Comparison of ENCODE assay signal across 1 cellular context in the genomic region with DNA sequence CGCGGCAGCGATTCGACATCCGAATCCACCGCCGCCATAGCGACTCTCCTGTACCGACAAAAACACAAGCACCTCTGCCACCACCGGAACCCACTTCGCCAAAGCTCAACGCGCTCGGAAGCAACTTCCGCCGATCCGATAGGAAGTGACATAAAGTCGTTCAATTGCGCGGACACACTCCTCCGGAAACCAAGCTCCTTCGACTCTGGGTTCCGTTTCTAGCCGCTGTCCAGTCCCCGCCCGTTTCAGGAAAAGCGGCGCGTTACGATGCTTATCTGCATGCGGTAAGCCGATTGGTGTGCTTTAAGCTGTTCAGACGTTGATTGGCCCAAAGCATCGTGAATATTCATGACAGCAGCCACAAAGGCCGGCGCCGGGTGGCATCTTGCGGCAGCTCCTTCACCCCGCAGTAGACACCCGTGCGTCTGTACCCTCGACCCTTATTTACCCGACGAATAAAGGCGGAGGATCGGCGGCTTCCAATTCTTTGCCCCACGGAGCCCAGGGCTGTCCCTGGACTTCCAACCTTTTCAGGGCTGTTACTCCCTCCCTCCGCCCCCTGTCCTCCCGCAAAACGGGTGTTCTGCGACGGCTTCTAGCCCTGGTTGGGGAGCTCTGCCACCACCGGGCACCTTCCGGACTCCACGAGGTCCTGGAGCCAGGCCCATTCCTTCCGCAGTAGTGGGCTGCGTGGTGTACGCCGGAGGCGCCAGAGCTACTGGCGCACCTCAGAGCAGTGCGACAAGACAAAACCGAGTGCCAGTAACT.
TF ChIP-seq lines count a peak whose summit lies in the region.

A gene with protein sequence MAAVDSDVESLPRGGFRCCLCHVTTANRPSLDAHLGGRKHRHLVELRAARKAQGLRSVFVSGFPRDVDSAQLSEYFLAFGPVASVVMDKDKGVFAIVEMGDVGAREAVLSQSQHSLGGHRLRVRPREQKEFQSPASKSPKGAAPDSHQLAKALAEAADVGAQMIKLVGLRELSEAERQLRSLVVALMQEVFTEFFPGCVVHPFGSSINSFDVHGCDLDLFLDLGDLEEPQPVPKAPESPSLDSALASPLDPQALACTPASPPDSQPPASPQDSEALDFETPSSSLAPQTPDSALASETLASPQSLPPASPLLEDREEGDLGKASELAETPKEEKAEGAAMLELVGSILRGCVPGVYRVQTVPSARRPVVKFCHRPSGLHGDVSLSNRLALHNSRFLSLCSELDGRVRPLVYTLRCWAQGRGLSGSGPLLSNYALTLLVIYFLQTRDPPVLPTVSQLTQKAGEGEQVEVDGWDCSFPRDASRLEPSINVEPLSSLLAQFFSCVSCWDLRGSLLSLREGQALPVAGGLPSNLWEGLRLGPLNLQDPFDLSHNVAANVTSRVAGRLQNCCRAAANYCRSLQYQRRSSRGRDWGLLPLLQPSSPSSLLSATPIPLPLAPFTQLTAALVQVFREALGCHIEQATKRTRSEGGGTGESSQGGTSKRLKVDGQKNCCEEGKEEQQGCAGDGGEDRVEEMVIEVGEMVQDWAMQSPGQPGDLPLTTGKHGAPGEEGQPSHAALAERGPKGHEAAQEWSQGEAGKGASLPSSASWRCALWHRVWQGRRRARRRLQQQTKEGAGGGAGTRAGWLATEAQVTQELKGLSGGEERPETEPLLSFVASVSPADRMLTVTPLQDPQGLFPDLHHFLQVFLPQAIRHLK (minus strand): TSS at position 76 of the 768 bp plus-strand sequence. CDS start 38 bp downstream, at position 38.

TF ChIP-seq in HepG2, 621 proteins besides CTCF, POLR2A, EP300 and RAD21 (continued from another document and continues in another):
- TF ChIP-seq, protein P1, sequence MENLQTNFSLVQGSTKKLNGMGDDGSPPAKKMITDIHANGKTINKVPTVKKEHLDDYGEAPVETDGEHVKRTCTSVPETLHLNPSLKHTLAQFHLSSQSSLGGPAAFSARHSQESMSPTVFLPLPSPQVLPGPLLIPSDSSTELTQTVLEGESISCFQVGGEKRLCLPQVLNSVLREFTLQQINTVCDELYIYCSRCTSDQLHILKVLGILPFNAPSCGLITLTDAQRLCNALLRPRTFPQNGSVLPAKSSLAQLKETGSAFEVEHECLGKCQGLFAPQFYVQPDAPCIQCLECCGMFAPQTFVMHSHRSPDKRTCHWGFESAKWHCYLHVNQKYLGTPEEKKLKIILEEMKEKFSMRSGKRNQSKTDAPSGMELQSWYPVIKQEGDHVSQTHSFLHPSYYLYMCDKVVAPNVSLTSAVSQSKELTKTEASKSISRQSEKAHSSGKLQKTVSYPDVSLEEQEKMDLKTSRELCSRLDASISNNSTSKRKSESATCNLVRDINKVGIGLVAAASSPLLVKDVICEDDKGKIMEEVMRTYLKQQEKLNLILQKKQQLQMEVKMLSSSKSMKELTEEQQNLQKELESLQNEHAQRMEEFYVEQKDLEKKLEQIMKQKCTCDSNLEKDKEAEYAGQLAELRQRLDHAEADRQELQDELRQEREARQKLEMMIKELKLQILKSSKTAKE (CRISPR knock-in tag; IDR thresholded peaks at IDR 0.05; ENCODE audit: borderline replicate concordance) = peak; percentile 34; the same call in 1 of the 2 replicates
- no peak for TF ChIP-seq ZNF33B (CRISPR knock-in tag; IDR thresholded peaks at IDR 0.05)
- TF ChIP-seq TBX2 (CRISPR knock-in tag; IDR thresholded peaks at IDR 0.05; ENCODE audit: borderline replicate concordance) = peak; percentile 89
- TF ChIP-seq ZNF83 (CRISPR knock-in tag; IDR thresholded peaks at IDR 0.05; ENCODE audit: borderline replicate concordance) = no peak; the same call in 1 of the 2 replicates
- no peak for TF ChIP-seq ZNF550 (CRISPR knock-in tag; IDR thresholded peaks at IDR 0.05; ENCODE audit: borderline replicate concordance)
- TF ChIP-seq, protein P2, sequence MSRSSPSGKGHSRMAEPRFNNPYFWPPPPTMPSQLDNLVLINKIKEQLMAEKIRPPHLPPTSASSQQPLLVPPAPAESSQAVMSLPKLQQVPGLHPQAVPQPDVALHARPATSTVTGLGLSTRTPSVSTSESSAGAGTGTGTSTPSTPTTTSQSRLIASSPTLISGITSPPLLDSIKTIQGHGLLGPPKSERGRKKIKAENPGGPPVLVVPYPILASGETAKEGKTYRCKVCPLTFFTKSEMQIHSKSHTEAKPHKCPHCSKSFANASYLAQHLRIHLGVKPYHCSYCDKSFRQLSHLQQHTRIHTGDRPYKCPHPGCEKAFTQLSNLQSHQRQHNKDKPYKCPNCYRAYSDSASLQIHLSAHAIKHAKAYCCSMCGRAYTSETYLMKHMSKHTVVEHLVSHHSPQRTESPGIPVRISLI (CRISPR knock-in tag; IDR thresholded peaks at IDR 0.05; ENCODE audit: borderline replicate concordance) = no peak; the same call in 1 of the 2 replicates
- TF ChIP-seq, protein P3, sequence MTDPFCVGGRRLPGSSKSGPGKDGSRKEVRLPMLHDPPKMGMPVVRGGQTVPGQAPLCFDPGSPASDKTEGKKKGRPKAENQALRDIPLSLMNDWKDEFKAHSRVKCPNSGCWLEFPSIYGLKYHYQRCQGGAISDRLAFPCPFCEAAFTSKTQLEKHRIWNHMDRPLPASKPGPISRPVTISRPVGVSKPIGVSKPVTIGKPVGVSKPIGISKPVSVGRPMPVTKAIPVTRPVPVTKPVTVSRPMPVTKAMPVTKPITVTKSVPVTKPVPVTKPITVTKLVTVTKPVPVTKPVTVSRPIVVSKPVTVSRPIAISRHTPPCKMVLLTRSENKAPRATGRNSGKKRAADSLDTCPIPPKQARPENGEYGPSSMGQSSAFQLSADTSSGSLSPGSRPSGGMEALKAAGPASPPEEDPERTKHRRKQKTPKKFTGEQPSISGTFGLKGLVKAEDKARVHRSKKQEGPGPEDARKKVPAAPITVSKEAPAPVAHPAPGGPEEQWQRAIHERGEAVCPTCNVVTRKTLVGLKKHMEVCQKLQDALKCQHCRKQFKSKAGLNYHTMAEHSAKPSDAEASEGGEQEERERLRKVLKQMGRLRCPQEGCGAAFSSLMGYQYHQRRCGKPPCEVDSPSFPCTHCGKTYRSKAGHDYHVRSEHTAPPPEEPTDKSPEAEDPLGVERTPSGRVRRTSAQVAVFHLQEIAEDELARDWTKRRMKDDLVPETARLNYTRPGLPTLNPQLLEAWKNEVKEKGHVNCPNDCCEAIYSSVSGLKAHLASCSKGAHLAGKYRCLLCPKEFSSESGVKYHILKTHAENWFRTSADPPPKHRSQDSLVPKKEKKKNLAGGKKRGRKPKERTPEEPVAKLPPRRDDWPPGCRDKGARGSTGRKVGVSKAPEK (CRISPR knock-in tag; IDR thresholded peaks at IDR 0.05; ENCODE audit: borderline replicate concordance) = no peak
- TF ChIP-seq ZFYVE20 (CRISPR knock-in tag; IDR thresholded peaks at IDR 0.05; ENCODE audit: borderline replicate concordance, low read depth) = no peak
- peak; percentile 25; the same call in 1 of the 2 replicates for TF ChIP-seq MTA1 (CRISPR knock-in tag; IDR thresholded peaks at IDR 0.05; ENCODE audit: borderline replicate concordance)
- TF ChIP-seq SALL1 (CRISPR knock-in tag; IDR thresholded peaks at IDR 0.05) = peak; percentile 89
- no peak for TF ChIP-seq ZNF484 (CRISPR knock-in tag; IDR thresholded peaks at IDR 0.05; ENCODE audit: borderline replicate concordance, low read depth)
- no peak for TF ChIP-seq ZNF382 (CRISPR knock-in tag; IDR thresholded peaks at IDR 0.05; ENCODE audit: borderline replicate concordance)
- TF ChIP-seq ELF4 (CRISPR knock-in tag; IDR thresholded peaks at IDR 0.05; ENCODE audit: borderline replicate concordance) = peak; percentile 48; the same call in 1 of the 2 replicates
- TF ChIP-seq, protein P4, sequence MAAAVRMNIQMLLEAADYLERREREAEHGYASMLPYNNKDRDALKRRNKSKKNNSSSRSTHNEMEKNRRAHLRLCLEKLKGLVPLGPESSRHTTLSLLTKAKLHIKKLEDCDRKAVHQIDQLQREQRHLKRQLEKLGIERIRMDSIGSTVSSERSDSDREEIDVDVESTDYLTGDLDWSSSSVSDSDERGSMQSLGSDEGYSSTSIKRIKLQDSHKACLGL (CRISPR knock-in tag; IDR thresholded peaks at IDR 0.05) = peak; percentile 76; the same call in 1 of the 2 replicates
- TF ChIP-seq MBD4 (IDR thresholded peaks at IDR 0.05; ENCODE audit: borderline replicate concordance, low read length) = no peak
- TF ChIP-seq ZSCAN25 (CRISPR knock-in tag; IDR thresholded peaks at IDR 0.05) = no peak; the same call in none of the 2 replicates
- TF ChIP-seq, protein P5, sequence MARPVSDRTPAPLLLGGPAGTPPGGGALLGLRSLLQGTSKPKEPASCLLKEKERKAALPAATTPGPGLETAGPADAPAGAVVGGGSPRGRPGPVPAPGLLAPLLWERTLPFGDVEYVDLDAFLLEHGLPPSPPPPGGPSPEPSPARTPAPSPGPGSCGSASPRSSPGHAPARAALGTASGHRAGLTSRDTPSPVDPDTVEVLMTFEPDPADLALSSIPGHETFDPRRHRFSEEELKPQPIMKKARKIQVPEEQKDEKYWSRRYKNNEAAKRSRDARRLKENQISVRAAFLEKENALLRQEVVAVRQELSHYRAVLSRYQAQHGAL (CRISPR knock-in tag; IDR thresholded peaks at IDR 0.05; ENCODE audit: not compliant biosample characterization) = no peak
- TF ChIP-seq, protein P6, sequence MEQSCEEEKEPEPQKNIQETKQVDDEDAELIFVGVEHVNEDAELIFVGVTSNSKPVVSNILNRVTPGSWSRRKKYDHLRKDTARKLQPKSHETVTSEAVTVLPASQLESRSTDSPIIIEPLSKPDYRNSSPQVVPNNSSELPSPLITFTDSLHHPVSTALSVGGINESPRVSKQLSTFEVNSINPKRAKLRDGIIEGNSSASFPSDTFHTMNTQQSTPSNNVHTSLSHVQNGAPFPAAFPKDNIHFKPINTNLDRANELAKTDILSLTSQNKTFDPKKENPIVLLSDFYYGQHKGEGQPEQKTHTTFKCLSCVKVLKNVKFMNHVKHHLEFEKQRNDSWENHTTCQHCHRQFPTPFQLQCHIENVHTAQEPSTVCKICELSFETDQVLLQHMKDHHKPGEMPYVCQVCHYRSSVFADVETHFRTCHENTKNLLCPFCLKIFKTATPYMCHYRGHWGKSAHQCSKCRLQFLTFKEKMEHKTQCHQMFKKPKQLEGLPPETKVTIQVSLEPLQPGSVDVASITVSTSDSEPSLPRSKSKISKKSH (CRISPR knock-in tag; IDR thresholded peaks at IDR 0.05; ENCODE audit: borderline replicate concordance) = no peak
- no peak for TF ChIP-seq ZNF207 (IDR thresholded peaks at IDR 0.05; ENCODE audit: borderline replicate concordance)
- TF ChIP-seq ZFP41 (CRISPR knock-in tag; IDR thresholded peaks at IDR 0.05; ENCODE audit: borderline replicate concordance) = no peak
- TF ChIP-seq, protein P7, sequence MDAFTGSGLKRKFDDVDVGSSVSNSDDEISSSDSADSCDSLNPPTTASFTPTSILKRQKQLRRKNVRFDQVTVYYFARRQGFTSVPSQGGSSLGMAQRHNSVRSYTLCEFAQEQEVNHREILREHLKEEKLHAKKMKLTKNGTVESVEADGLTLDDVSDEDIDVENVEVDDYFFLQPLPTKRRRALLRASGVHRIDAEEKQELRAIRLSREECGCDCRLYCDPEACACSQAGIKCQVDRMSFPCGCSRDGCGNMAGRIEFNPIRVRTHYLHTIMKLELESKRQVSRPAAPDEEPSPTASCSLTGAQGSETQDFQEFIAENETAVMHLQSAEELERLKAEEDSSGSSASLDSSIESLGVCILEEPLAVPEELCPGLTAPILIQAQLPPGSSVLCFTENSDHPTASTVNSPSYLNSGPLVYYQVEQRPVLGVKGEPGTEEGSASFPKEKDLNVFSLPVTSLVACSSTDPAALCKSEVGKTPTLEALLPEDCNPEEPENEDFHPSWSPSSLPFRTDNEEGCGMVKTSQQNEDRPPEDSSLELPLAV (CRISPR knock-in tag; conservative IDR thresholded peaks at IDR 0.05; ENCODE audit: low read depth) = no peak
- peak; percentile 97 for TF ChIP-seq HOXA3 (CRISPR knock-in tag; IDR thresholded peaks at IDR 0.05)
- TF ChIP-seq, protein P8, sequence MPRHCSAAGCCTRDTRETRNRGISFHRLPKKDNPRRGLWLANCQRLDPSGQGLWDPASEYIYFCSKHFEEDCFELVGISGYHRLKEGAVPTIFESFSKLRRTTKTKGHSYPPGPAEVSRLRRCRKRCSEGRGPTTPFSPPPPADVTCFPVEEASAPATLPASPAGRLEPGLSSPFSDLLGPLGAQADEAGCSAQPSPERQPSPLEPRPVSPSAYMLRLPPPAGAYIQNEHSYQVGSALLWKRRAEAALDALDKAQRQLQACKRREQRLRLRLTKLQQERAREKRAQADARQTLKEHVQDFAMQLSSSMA (CRISPR knock-in tag; IDR thresholded peaks at IDR 0.05) = 0 out of 2 replicates have a peak, but pooled peaks have one; percentile 84
- TF ChIP-seq, protein P9, sequence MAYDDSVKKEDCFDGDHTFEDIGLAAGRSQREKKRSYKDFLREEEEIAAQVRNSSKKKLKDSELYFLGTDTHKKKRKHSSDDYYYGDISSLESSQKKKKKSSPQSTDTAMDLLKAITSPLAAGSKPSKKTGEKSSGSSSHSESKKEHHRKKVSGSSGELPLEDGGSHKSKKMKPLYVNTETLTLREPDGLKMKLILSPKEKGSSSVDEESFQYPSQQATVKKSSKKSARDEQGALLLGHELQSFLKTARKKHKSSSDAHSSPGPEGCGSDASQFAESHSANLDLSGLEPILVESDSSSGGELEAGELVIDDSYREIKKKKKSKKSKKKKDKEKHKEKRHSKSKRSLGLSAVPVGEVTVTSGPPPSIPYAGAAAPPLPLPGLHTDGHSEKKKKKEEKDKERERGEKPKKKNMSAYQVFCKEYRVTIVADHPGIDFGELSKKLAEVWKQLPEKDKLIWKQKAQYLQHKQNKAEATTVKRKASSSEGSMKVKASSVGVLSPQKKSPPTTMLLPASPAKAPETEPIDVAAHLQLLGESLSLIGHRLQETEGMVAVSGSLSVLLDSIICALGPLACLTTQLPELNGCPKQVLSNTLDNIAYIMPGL (CRISPR knock-in tag; IDR thresholded peaks at IDR 0.05; ENCODE audit: borderline replicate concordance in 1 of 2, low read depth in 1 of 2) = peak; percentile 87 to 92
- TF ChIP-seq FOSL2 (CRISPR knock-in tag; IDR thresholded peaks at IDR 0.05) = peak; percentile 68
- TF ChIP-seq, protein P10, sequence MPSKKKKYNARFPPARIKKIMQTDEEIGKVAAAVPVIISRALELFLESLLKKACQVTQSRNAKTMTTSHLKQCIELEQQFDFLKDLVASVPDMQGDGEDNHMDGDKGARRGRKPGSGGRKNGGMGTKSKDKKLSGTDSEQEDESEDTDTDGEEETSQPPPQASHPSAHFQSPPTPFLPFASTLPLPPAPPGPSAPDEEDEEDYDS (CRISPR knock-in tag; IDR thresholded peaks at IDR 0.05) = peak; percentile 100
- peak; percentile 80; the same call in 1 of the 2 replicates for TF ChIP-seq RXRB (CRISPR knock-in tag; IDR thresholded peaks at IDR 0.05; ENCODE audit: borderline replicate concordance)
- TF ChIP-seq MBNL3 (CRISPR knock-in tag; conservative IDR thresholded peaks at IDR 0.05) = no peak
